In the genomic region with DNA sequence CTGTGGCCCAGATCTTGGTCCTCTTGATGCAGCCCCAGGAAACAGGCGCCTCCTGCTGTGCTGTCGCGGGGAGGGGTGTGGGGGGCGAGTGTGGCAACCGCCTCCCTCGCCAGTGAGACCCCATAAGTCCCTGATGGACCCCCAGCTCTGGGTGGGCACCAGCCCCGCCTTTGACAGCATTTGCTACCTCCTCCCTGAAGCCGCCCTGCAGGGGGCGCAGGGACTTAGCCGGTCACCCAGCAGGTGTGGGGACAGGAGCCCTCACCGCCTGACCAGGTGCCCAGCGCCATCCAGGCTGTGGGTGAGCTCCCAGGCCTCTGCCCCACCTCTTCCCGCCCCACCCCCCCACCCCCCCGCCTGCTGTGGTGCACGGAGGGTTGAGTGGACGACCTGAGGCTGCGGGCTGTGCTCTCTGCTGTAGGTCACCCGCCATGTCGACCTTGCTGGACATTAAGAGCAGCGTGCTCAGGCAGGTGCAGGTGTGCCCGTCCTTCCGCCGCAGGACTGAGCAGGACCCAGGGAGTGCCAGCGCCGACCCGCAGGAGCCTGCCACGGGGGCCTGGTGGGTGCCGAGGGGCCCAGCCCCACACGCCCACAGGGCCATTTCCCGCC, we compare ENCODE assay signal across 1 cellular context.
TF ChIP-seq lines count a peak whose summit lies in the region.

No MANE protein-coding gene starts in this region.

TF ChIP-seq in HepG2, 621 proteins besides CTCF, POLR2A, EP300 and RAD21 (continues in another document):
- TF ChIP-seq NFKB2 (CRISPR knock-in tag; IDR thresholded peaks at IDR 0.05; ENCODE audit: borderline replicate concordance): no peak
- TF ChIP-seq HNRNPL (IDR thresholded peaks at IDR 0.05; ENCODE audit: low read depth, low read length): peak; percentile 78
- no peak for TF ChIP-seq KLF9 (CRISPR knock-in tag; IDR thresholded peaks at IDR 0.05; ENCODE audit: low read depth)
- TF ChIP-seq ELF1 (CRISPR knock-in tag; IDR thresholded peaks at IDR 0.05): no peak
- no peak for TF ChIP-seq ZNF367 (CRISPR knock-in tag; IDR thresholded peaks at IDR 0.05; ENCODE audit: borderline replicate concordance)
- TF ChIP-seq, protein P1, sequence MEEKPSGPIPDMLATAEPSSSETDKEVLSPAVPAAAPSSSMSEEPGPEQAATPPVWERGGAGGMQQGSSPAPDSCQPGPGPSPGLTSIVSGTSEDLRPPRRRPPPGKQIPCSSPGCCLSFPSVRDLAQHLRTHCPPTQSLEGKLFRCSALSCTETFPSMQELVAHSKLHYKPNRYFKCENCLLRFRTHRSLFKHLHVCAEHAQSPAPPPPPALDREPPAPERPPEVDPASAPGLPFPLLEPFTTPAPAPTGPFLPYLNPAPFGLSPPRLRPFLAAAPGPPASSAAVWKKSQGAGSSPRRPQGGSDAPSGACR (CRISPR knock-in tag; IDR thresholded peaks at IDR 0.05): no peak
- TF ChIP-seq TGIF2 (CRISPR knock-in tag; IDR thresholded peaks at IDR 0.05): peak; percentile 52; the same call in 1 of the 2 replicates
- TF ChIP-seq SMAD1 (CRISPR knock-in tag; IDR thresholded peaks at IDR 0.05; ENCODE audit: borderline replicate concordance, low read depth): no peak
- no peak for TF ChIP-seq SMAD9 (CRISPR knock-in tag; IDR thresholded peaks at IDR 0.05)
- no peak for TF ChIP-seq RAD51 (IDR thresholded peaks at IDR 0.05; ENCODE audit: borderline replicate concordance)
- TF ChIP-seq, protein P2, sequence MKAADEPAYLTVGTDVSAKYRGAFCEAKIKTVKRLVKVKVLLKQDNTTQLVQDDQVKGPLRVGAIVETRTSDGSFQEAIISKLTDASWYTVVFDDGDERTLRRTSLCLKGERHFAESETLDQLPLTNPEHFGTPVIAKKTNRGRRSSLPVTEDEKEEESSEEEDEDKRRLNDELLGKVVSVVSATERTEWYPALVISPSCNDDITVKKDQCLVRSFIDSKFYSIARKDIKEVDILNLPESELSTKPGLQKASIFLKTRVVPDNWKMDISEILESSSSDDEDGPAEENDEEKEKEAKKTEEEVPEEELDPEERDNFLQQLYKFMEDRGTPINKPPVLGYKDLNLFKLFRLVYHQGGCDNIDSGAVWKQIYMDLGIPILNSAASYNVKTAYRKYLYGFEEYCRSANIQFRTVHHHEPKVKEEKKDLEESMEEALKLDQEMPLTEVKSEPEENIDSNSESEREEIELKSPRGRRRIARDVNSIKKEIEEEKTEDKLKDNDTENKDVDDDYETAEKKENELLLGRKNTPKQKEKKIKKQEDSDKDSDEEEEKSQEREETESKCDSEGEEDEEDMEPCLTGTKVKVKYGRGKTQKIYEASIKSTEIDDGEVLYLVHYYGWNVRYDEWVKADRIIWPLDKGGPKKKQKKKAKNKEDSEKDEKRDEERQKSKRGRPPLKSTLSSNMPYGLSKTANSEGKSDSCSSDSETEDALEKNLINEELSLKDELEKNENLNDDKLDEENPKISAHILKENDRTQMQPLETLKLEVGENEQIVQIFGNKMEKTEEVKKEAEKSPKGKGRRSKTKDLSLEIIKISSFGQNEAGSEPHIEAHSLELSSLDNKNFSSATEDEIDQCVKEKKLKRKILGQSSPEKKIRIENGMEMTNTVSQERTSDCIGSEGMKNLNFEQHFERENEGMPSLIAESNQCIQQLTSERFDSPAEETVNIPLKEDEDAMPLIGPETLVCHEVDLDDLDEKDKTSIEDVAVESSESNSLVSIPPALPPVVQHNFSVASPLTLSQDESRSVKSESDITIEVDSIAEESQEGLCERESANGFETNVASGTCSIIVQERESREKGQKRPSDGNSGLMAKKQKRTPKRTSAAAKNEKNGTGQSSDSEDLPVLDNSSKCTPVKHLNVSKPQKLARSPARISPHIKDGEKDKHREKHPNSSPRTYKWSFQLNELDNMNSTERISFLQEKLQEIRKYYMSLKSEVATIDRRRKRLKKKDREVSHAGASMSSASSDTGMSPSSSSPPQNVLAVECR (CRISPR knock-in tag; IDR thresholded peaks at IDR 0.05; ENCODE audit: borderline replicate concordance): 0 out of 2 replicates have a peak, but pooled peaks have one; percentile 21
- TF ChIP-seq ZNF34 (CRISPR knock-in tag; IDR thresholded peaks at IDR 0.05; ENCODE audit: borderline replicate concordance): no peak
- TF ChIP-seq MYC (CRISPR knock-in tag; IDR thresholded peaks at IDR 0.05; ENCODE audit: borderline replicate concordance): 0 out of 2 replicates have a peak, but pooled peaks have one; percentile 32
- TF ChIP-seq PCBP1 (IDR thresholded peaks at IDR 0.05; ENCODE audit: borderline replicate concordance, low read depth, low read length): peak; percentile 94
- TF ChIP-seq KAT2B (IDR thresholded peaks at IDR 0.05; ENCODE audit: borderline replicate concordance, low read depth, low read length): no peak
- TF ChIP-seq ZNF143 (CRISPR knock-in tag; IDR thresholded peaks at IDR 0.05): no peak
- TF ChIP-seq, protein P3, sequence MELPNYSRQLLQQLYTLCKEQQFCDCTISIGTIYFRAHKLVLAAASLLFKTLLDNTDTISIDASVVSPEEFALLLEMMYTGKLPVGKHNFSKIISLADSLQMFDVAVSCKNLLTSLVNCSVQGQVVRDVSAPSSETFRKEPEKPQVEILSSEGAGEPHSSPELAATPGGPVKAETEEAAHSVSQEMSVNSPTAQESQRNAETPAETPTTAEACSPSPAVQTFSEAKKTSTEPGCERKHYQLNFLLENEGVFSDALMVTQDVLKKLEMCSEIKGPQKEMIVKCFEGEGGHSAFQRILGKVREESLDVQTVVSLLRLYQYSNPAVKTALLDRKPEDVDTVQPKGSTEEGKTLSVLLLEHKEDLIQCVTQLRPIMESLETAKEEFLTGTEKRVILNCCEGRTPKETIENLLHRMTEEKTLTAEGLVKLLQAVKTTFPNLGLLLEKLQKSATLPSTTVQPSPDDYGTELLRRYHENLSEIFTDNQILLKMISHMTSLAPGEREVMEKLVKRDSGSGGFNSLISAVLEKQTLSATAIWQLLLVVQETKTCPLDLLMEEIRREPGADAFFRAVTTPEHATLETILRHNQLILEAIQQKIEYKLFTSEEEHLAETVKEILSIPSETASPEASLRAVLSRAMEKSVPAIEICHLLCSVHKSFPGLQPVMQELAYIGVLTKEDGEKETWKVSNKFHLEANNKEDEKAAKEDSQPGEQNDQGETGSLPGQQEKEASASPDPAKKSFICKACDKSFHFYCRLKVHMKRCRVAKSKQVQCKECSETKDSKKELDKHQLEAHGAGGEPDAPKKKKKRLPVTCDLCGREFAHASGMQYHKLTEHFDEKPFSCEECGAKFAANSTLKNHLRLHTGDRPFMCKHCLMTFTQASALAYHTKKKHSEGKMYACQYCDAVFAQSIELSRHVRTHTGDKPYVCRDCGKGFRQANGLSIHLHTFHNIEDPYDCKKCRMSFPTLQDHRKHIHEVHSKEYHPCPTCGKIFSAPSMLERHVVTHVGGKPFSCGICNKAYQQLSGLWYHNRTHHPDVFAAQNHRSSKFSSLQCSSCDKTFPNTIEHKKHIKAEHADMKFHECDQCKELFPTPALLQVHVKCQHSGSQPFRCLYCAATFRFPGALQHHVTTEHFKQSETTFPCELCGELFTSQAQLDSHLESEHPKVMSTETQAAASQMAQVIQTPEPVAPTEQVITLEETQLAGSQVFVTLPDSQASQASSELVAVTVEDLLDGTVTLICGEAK (IDR thresholded peaks at IDR 0.05): no peak
- TF ChIP-seq, protein P3 (CRISPR knock-in tag; IDR thresholded peaks at IDR 0.05): no peak
- TF ChIP-seq GABPB1 (CRISPR knock-in tag; IDR thresholded peaks at IDR 0.05): 0 out of 2 replicates have a peak, but pooled peaks have one; percentile 23
- TF ChIP-seq ATF1 (CRISPR knock-in tag; IDR thresholded peaks at IDR 0.05): no peak
- no peak for TF ChIP-seq TAF1 (CRISPR knock-in tag; IDR thresholded peaks at IDR 0.05)
- TF ChIP-seq ZBTB42 (CRISPR knock-in tag; IDR thresholded peaks at IDR 0.05): no peak
- TF ChIP-seq, protein P4, sequence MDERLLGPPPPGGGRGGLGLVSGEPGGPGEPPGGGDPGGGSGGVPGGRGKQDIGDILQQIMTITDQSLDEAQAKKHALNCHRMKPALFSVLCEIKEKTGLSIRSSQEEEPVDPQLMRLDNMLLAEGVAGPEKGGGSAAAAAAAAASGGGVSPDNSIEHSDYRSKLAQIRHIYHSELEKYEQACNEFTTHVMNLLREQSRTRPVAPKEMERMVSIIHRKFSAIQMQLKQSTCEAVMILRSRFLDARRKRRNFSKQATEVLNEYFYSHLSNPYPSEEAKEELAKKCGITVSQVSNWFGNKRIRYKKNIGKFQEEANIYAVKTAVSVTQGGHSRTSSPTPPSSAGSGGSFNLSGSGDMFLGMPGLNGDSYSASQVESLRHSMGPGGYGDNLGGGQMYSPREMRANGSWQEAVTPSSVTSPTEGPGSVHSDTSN (CRISPR knock-in tag; IDR thresholded peaks at IDR 0.05): no peak
- no peak for TF ChIP-seq GLI4 (CRISPR knock-in tag; IDR thresholded peaks at IDR 0.05; ENCODE audit: borderline replicate concordance)
- TF ChIP-seq ZNF484 (CRISPR knock-in tag; IDR thresholded peaks at IDR 0.05; ENCODE audit: borderline replicate concordance, low read depth): no peak
- no peak for TF ChIP-seq ZNF274 (CRISPR knock-in tag; IDR thresholded peaks at IDR 0.05)
- no peak for TF ChIP-seq ZMYM3 (CRISPR knock-in tag; IDR thresholded peaks at IDR 0.05)
- no peak for TF ChIP-seq NR2F2 (IDR thresholded peaks at IDR 0.05; ENCODE audit: borderline replicate concordance, low read depth)
- no peak for TF ChIP-seq HOXA5 (CRISPR knock-in tag; IDR thresholded peaks at IDR 0.05)
- TF ChIP-seq, protein P5, sequence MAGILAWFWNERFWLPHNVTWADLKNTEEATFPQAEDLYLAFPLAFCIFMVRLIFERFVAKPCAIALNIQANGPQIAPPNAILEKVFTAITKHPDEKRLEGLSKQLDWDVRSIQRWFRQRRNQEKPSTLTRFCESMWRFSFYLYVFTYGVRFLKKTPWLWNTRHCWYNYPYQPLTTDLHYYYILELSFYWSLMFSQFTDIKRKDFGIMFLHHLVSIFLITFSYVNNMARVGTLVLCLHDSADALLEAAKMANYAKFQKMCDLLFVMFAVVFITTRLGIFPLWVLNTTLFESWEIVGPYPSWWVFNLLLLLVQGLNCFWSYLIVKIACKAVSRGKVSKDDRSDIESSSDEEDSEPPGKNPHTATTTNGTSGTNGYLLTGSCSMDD (CRISPR knock-in tag; IDR thresholded peaks at IDR 0.05): no peak
- TF ChIP-seq, protein P6, sequence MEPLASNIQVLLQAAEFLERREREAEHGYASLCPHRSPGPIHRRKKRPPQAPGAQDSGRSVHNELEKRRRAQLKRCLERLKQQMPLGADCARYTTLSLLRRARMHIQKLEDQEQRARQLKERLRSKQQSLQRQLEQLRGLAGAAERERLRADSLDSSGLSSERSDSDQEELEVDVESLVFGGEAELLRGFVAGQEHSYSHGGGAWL (CRISPR knock-in tag; IDR thresholded peaks at IDR 0.05): no peak
- no peak for TF ChIP-seq ZNF180 (CRISPR knock-in tag; IDR thresholded peaks at IDR 0.05; ENCODE audit: borderline replicate concordance, low read depth)
- TF ChIP-seq XRCC5 (optimal IDR thresholded peaks at IDR 0.05; ENCODE audit: low read length): peak; percentile 29
- TF ChIP-seq, protein P7, sequence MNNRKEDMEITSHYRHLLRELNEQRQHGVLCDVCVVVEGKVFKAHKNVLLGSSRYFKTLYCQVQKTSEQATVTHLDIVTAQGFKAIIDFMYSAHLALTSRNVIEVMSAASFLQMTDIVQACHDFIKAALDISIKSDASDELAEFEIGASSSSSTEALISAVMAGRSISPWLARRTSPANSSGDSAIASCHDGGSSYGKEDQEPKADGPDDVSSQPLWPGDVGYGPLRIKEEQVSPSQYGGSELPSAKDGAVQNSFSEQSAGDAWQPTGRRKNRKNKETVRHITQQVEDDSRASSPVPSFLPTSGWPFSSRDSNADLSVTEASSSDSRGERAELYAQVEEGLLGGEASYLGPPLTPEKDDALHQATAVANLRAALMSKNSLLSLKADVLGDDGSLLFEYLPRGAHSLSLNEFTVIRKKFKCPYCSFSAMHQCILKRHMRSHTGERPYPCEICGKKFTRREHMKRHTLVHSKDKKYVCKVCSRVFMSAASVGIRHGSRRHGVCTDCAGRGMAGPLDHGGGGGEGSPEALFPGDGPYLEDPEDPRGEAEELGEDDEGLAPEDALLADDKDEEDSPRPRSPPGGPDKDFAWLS (CRISPR knock-in tag; IDR thresholded peaks at IDR 0.05; ENCODE audit: borderline replicate concordance): no peak
- TF ChIP-seq, protein P8, sequence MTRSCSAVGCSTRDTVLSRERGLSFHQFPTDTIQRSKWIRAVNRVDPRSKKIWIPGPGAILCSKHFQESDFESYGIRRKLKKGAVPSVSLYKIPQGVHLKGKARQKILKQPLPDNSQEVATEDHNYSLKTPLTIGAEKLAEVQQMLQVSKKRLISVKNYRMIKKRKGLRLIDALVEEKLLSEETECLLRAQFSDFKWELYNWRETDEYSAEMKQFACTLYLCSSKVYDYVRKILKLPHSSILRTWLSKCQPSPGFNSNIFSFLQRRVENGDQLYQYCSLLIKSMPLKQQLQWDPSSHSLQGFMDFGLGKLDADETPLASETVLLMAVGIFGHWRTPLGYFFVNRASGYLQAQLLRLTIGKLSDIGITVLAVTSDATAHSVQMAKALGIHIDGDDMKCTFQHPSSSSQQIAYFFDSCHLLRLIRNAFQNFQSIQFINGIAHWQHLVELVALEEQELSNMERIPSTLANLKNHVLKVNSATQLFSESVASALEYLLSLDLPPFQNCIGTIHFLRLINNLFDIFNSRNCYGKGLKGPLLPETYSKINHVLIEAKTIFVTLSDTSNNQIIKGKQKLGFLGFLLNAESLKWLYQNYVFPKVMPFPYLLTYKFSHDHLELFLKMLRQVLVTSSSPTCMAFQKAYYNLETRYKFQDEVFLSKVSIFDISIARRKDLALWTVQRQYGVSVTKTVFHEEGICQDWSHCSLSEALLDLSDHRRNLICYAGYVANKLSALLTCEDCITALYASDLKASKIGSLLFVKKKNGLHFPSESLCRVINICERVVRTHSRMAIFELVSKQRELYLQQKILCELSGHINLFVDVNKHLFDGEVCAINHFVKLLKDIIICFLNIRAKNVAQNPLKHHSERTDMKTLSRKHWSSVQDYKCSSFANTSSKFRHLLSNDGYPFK (CRISPR knock-in tag; IDR thresholded peaks at IDR 0.05; ENCODE audit: borderline replicate concordance): no peak
